Comparison of ENCODE assay signal across 1 cellular context in the genomic region with DNA sequence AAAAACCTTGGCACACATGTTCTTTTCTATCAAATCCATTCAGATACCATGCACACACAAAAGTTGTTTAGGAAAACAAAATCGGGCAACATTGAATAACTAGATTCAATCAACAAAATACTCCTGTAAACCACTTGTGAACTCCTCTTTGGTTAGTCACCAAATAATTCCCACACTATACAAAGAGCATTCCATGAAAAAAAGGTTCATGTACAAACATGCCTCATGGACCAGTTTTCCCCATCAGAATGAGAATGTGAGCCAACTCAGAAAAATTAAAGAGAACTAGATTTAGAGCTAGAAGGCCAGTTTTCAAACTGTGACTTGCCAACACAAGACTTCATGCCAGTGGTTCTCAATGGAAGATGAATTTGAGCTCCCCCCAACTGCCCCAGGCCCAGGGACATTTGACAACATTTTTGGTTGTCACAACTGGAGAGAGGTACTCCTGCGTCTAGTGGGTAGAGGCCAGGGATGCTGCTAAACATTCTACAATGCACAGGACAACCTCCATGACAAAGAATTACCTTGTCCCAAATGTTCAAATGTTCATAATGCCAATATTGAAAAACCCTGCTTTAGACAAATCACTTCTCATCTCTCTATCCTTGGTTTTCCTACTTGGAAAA.
TF ChIP-seq lines count a peak whose summit lies in the region.

No MANE protein-coding gene starts in this region.

TF ChIP-seq in H1, 55 proteins besides CTCF, POLR2A, EP300 and RAD21 (continued from another document):
- no peak for TF ChIP-seq ZNF274 (IDR thresholded peaks at IDR 0.05; ENCODE audit: borderline replicate concordance, extremely low read depth, low read length)
